ENCODE assay signal across 15 cellular contexts in genomic region chr2:9108210-9108967, GRCh38.
DNase-seq lines count a peak whose midpoint lies in the region; ATAC-seq and TF ChIP-seq lines count a peak whose summit lies in the region.
"Had no signal": no experiment of that assay in that cellular context is flagged by ENCODE, and none has a peak within 500 bp of the region (broad histone marks: within the 10 kb centered on the region; RNA-seq: fewer than 3 reads in every experiment).

No MANE protein-coding gene starts in this region.

- H3K9me3 Mint-ChIP-seq in activated CD8-positive, alpha-beta memory T cell treated with anti-CD3 and anti-CD28 coated beads, Interleukin-2, amount 10 ng/mL, durations not matched to agents 7 days and 5 days (ENCODE audit: low read depth) = no peaks in the 10 kb centered on the region
- H3K9me3 Mint-ChIP-seq: activated naive CD4-positive, alpha-beta T cell treated with anti-CD3 and anti-CD28 coated beads, Interleukin-2, amount 50 U/mL, for 72 hours; stimulated activated naive CD8-positive, alpha-beta T cell treated with anti-CD3 and anti-CD28 coated beads, Interleukin-15, Interleukin-2, amounts not matched to agents 100 ng/mL and 50 ng/mL, for 24 hours had no signal

- DNase-seq in DMS153 (lab: John Stamatoyannopoulos, UW) (peak; percentile 69), NCI-H2171 treated with DMSO at 0.1 percent for 48 hours (lab: John Stamatoyannopoulos, UW) (peak; percentile 59), coronary artery (ENCODE audit: low spot score) (peak; percentile 31), myocyte (ENCODE audit: low read depth) (peak; percentile 89), medulla oblongata (ENCODE audit: extremely low spot score) (no peak)
- DNase-seq in stimulated activated naive CD4-positive, alpha-beta T cell (lab: John Stamatoyannopoulos, UW) = no peak
- no peak for DNase-seq in activated CD4-positive, CD25-positive, alpha-beta regulatory T cell (lab: John Stamatoyannopoulos, UW)
- DNase-seq in activated CD8-positive, alpha-beta memory T cell treated with anti-CD3 and anti-CD28 coated beads, Interleukin-2, amount 10 ng/mL, durations not matched to agents 7 days and 5 days = no peak
- DNase-seq: AML-193, HCEC 1CT, midbrain, Right ventricle myocardium superior had no signal

- peaks cover 3% of the 10 kb centered on the region for H3K27me3 Mint-ChIP-seq in activated CD8-positive, alpha-beta memory T cell treated with anti-CD3 and anti-CD28 coated beads, Interleukin-2, amount 10 ng/mL, durations not matched to agents 7 days and 5 days

- H3K4me3 ChIP-seq in coronary artery = no peak overlapping the region
- H3K4me3 ChIP-seq: esophagus muscularis mucosa had no signal

- no peaks in the 10 kb centered on the region for H3K4me1 Mint-ChIP-seq in activated CD8-positive, alpha-beta memory T cell treated with anti-CD3 and anti-CD28 coated beads, Interleukin-2, amount 10 ng/mL, durations not matched to agents 7 days and 5 days

- no peak for TF ChIP-seq CTCF in coronary artery (IDR thresholded peaks at IDR 0.05)

- CTCF ChIA-PET in activated CD8-positive, alpha-beta memory T cell treated with anti-CD3 and anti-CD28 coated beads, Interleukin-2, amount 10 ng/mL, durations not matched to agents 7 days and 5 days (lab: Charles Lee) = no interaction called here

- H3K27ac ChIP-seq in coronary artery = no peak overlapping the region
- H3K27ac ChIP-seq: esophagus muscularis mucosa had no signal

- H3K27ac Mint-ChIP-seq in activated CD8-positive, alpha-beta memory T cell treated with anti-CD3 and anti-CD28 coated beads, Interleukin-2, amount 10 ng/mL, durations not matched to agents 7 days and 5 days = no peak overlapping the region
- H3K27ac Mint-ChIP-seq: activated naive CD4-positive, alpha-beta T cell treated with anti-CD3 and anti-CD28 coated beads, Interleukin-2, amount 50 U/mL, for 72 hours; stimulated activated naive CD8-positive, alpha-beta T cell treated with anti-CD3 and anti-CD28 coated beads, Interleukin-15, Interleukin-2, amounts not matched to agents 100 ng/mL and 50 ng/mL, for 24 hours had no signal

- H3K36me3 Mint-ChIP-seq in activated CD8-positive, alpha-beta memory T cell treated with anti-CD3 and anti-CD28 coated beads, Interleukin-2, amount 10 ng/mL, durations not matched to agents 7 days and 5 days = no peaks in the 10 kb centered on the region
- H3K36me3 Mint-ChIP-seq: activated naive CD4-positive, alpha-beta T cell treated with anti-CD3 and anti-CD28 coated beads, Interleukin-2, amount 50 U/mL, for 72 hours had no signal

- H3K4me3 Mint-ChIP-seq in activated CD8-positive, alpha-beta memory T cell treated with anti-CD3 and anti-CD28 coated beads, Interleukin-2, amount 10 ng/mL, durations not matched to agents 7 days and 5 days = no peak overlapping the region
- H3K4me3 Mint-ChIP-seq: stimulated activated naive CD8-positive, alpha-beta T cell treated with anti-CD3 and anti-CD28 coated beads, Interleukin-15, Interleukin-2, amounts not matched to agents 100 ng/mL and 50 ng/mL, for 24 hours had no signal

- no peak for ATAC-seq in activated CD8-positive, alpha-beta memory T cell treated with anti-CD3 and anti-CD28 coated beads, Interleukin-2, amount 10 ng/mL, durations not matched to agents 7 days and 5 days
- ATAC-seq: activated naive CD4-positive, alpha-beta T cell treated with anti-CD3 and anti-CD28 coated beads, Interleukin-2, amount 50 U/mL, for 72 hours had no signal

Comparison
In these comparisons a context has a peak if more than half of its experiments do, and no peak if none do; other contexts are left out.
1. DNase-seq: peak in DMS153 (single experiment), NCI-H2171 treated with DMSO at 0.1 percent for 48 hours (single experiment), coronary artery (single experiment) and myocyte (single experiment); none in stimulated activated naive CD4-positive, alpha-beta T cell (0 of 6), activated CD4-positive, CD25-positive, alpha-beta regulatory T cell (0 of 4), activated CD8-positive, alpha-beta memory T cell treated with anti-CD3 and anti-CD28 coated beads, Interleukin-2, amount 10 ng/mL, durations not matched to agents 7 days and 5 days (single experiment) and medulla oblongata (single experiment).